17 cellular contexts compared by ENCODE assay signal in the genomic region with DNA sequence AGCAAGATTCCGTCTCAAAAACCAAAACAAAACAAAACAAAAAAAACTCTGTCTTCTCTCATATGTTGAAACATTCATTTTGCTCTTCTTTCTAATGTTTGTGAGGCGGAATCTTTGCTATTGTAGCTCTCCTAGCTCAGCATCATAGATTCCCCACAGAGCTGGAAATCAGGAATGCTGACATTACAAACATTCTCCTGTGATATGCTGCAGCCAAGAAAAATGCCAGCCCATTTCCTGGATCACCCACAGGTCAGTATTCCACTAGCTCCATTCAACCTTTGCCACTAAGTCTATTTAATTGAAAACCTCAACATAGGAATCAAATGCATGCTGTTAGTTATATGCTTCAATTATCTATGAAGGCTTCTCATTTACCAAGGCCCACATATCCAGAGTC.
A peak's percentile ranks its signal among the peaks of the same experiment; 100 is the strongest.
DNase-seq lines count a peak whose midpoint lies in the region; ATAC-seq and TF ChIP-seq lines count a peak whose summit lies in the region.
"Had no signal": no experiment of that assay in that cellular context is flagged by ENCODE, and none has a peak within 500 bp of the region (broad histone marks: within the 10 kb centered on the region; RNA-seq: fewer than 3 reads in every experiment).

No MANE protein-coding gene starts in this region.

- no peaks in the 10 kb centered on the region for H3K36me3 Mint-ChIP-seq in HFFc6 (ENCODE audit: low read depth)
- H3K36me3 Mint-ChIP-seq: CD4-positive, alpha-beta memory T cell had no signal

- no peaks in the 10 kb centered on the region for H3K27me3 ChIP-seq in SJCRH30
- H3K27me3 ChIP-seq: BE2C had no signal

- H3K4me3 ChIP-seq in astrocyte of the spinal cord (ENCODE audit: low read depth, low read length) (no peak overlapping the region), SJCRH30 (no peak overlapping the region)
- H3K4me3 ChIP-seq: HAP-1 had no signal

- no peaks in the 10 kb centered on the region for H3K9me3 Mint-ChIP-seq in HFFc6

- in situ Hi-C loops in Caki2 (cut with HindIII; ENCODE audit: low pct_unique_long_range_greater_than_20kb, low sequenced_read_pairs), result no loop called here
- in situ Hi-C loops in astrocyte of the spinal cord (cut with HindIII; ENCODE audit: low sequenced_read_pairs), result no loop called here

- no peaks in the 10 kb centered on the region for H3K36me3 ChIP-seq in SJCRH30
- H3K36me3 ChIP-seq: BE2C, HAP-1 had no signal

- H3K4me3 Mint-ChIP-seq in HFFc6, result no peak overlapping the region
- H3K4me3 Mint-ChIP-seq: CD4-positive, alpha-beta memory T cell had no signal

- no peak overlapping the region for H3K27ac ChIP-seq in SJCRH30
- H3K27ac ChIP-seq: C4-2B, HL-60 had no signal

- ATAC-seq in HG03520 (IDR thresholded peaks at IDR 0.05; ENCODE audit: unreplicated experiment), result no peak

- no peaks in the 10 kb centered on the region for H3K4me1 Mint-ChIP-seq in HFFc6 (ENCODE audit: low read depth)
- H3K4me1 Mint-ChIP-seq: CD4-positive, alpha-beta memory T cell had no signal

- H3K27ac Mint-ChIP-seq in HFFc6, result no peak overlapping the region
- H3K27ac Mint-ChIP-seq: CD4-positive, alpha-beta memory T cell had no signal

- no peaks in the 10 kb centered on the region for H3K4me1 ChIP-seq in SJCRH30
- H3K4me1 ChIP-seq: HAP-1 had no signal

- no peaks in the 10 kb centered on the region for H3K9me3 ChIP-seq in SJCRH30 (replicated peaks)
- H3K9me3 ChIP-seq: BE2C, HAP-1 had no signal

- peaks cover 5% of the 10 kb centered on the region for H3K27me3 Mint-ChIP-seq in HFFc6 (ENCODE audit: insufficient read depth)

- peak; percentile 4 for DNase-seq in Caki2 (ENCODE audit: low read depth)
- peak; percentile 16 for DNase-seq in astrocyte of the spinal cord (ENCODE audit: low read depth, low spot score)
- peak; percentile 11 for DNase-seq in kidney tubule cell (ENCODE audit: low spot score)
- peak; percentile 3 for DNase-seq in renal cortical epithelial cell (ENCODE audit: low read depth)
- no peak for DNase-seq in SJCRH30
- DNase-seq in HFFc6, result no peak
- no peak for DNase-seq in NCI-H69 (lab: John Stamatoyannopoulos, UW)
- DNase-seq: 8988T; BE2C; CD4-positive, alpha-beta memory T cell; DND-41; GDM1; GOT3 had no signal

- TF ChIP-seq CTCF in astrocyte of the spinal cord (IDR thresholded peaks at IDR 0.05; ENCODE audit: low read depth, low read length) (no peak), HFFc6 (IDR thresholded peaks at IDR 0.05) (no peak)

Comparison
In these comparisons a context has a peak if more than half of its experiments do, and no peak if none do; other contexts are left out.
1. DNase-seq: peak in Caki2 (single experiment), astrocyte of the spinal cord (single experiment), kidney tubule cell (single experiment) and renal cortical epithelial cell (single experiment); none in SJCRH30 (0 of 2), HFFc6 (single experiment) and NCI-H69 (single experiment).